Comparison of ENCODE assay signal across 13 cellular contexts in the genomic region with DNA sequence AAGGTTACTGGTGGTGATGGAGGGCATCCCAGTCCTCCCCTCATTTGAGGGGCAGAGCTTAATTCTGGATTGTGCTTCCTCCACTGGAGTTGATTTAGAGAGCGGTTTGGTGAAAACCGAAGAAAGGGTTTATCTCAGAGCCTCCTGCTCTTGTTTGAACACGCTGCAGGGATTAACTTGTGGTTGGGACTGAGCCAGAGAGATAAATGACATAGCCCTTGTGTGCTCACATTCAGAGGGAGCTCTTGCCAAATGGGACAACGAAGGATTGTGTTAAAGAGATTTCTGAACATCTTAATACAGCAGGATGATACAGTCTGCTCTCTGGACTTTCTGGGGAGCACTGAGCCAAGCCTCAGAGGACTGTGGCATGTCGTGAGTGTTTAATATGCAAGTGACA.
DNase-seq lines count a peak whose midpoint lies in the region; ATAC-seq and TF ChIP-seq lines count a peak whose summit lies in the region.
"Had no signal": no experiment of that assay in that cellular context is flagged by ENCODE, and none has a peak within 500 bp of the region (broad histone marks: within the 10 kb centered on the region; RNA-seq: fewer than 3 reads in every experiment).

No MANE protein-coding gene starts in this region.

- H3K27me3 ChIP-seq in Caco-2 (replicated peaks; ENCODE audit: control insufficient read depth, insufficient read depth, low read length): no peaks in the 10 kb centered on the region
- H3K27me3 ChIP-seq in WERI-Rb-1 (ENCODE audit: insufficient read depth, low read depth, severe bottlenecking): peaks cover 41% of the 10 kb centered on the region
- no peaks in the 10 kb centered on the region for H3K27me3 ChIP-seq in hepatocyte
- H3K27me3 ChIP-seq: BLaER1 treated with 17β-estradiol and CSF1 and Interleukin-3, amounts not matched to agents 10 nM and 100 nM; suprapubic skin had no signal

- H3K4me1 ChIP-seq in Caco-2: peaks cover 6% of the 10 kb centered on the region
- H3K4me1 ChIP-seq in hepatocyte (ENCODE audit: insufficient read depth): peaks cover 39% of the 10 kb centered on the region

- H3K4me3 ChIP-seq in Caco-2 (ENCODE audit: low read depth, low read length) (no peak overlapping the region), WERI-Rb-1 (ENCODE audit: low read depth, low read length) (no peak overlapping the region), hepatocyte (no peak overlapping the region)
- H3K4me3 ChIP-seq: BLaER1 treated with 17β-estradiol and CSF1 and Interleukin-3, amounts not matched to agents 10 nM and 100 nM; GM23248; suprapubic skin had no signal

- H3K79me2 ChIP-seq in hepatocyte: no peaks in the 10 kb centered on the region

- H3K4me1 Mint-ChIP-seq in Caco-2 (ENCODE audit: low read depth, unreplicated experiment): peaks cover 14% of the 10 kb centered on the region
- peaks cover 8% of the 10 kb centered on the region for H3K4me1 Mint-ChIP-seq in activated T-cell treated with anti-CD3 and anti-CD28 coated beads, Interleukin-2, amount 50 U/mL, for 72 hours (ENCODE audit: low read depth)
- H3K4me1 Mint-ChIP-seq: memory B cell had no signal

- H3K27ac ChIP-seq in WERI-Rb-1: no peak overlapping the region
- H3K27ac ChIP-seq in hepatocyte: peak overlapping the region; percentile 52
- H3K27ac ChIP-seq: BLaER1 treated with 17β-estradiol and CSF1 and Interleukin-3, amounts not matched to agents 10 nM and 100 nM; GM23248; suprapubic skin had no signal

- POLR2A ChIA-PET in Caco-2 (lab: Charles Lee) (no interaction called here), HEK293T (lab: Yijun Ruan, JAX) (no interaction called here)

- H3K27ac Mint-ChIP-seq in Caco-2 (ENCODE audit: unreplicated experiment): peak overlapping the region; percentile 71
- H3K27ac Mint-ChIP-seq in activated T-cell treated with anti-CD3 and anti-CD28 coated beads, Interleukin-2, amount 50 U/mL, for 72 hours: no peak overlapping the region
- H3K27ac Mint-ChIP-seq: memory B cell had no signal

- H3K9me3 Mint-ChIP-seq in Caco-2 (ENCODE audit: unreplicated experiment): no peaks in the 10 kb centered on the region
- H3K9me3 Mint-ChIP-seq in activated T-cell treated with anti-CD3 and anti-CD28 coated beads, Interleukin-2, amount 50 U/mL, for 72 hours: peaks cover 0 to 1% of the 10 kb centered on the region in 2 donors

- H4K20me1 ChIP-seq in hepatocyte (ENCODE audit: insufficient read depth, poor library complexity, severe bottlenecking): no peaks in the 10 kb centered on the region

- intact Hi-C loops in Caco-2 (cut with micrococcal nuclease; ENCODE audit: unreplicated experiment): no loop called here

- ATAC-seq in HG02970 (IDR thresholded peaks at IDR 0.05; ENCODE audit: low FRiP score, unreplicated experiment): no peak
- ATAC-seq in activated T-cell treated with anti-CD3 and anti-CD28 coated beads, Interleukin-2, amount 50 U/mL, for 72 hours (replicated peaks in 1 of 2): no peak

- H3K36me3 Mint-ChIP-seq in Caco-2 (ENCODE audit: insufficient read depth, unreplicated experiment): no peaks in the 10 kb centered on the region
- H3K36me3 Mint-ChIP-seq in activated T-cell treated with anti-CD3 and anti-CD28 coated beads, Interleukin-2, amount 50 U/mL, for 72 hours (ENCODE audit: insufficient read depth in 2 of 2): no peaks in the 10 kb centered on the region

- BruUV-seq in Caco-2 (replicated peaks; lab: Mats Ljungman, UMichigan): no TSS peak

- CTCF ChIA-PET in Caco-2 (lab: Charles Lee): no interaction called here
- CTCF ChIA-PET in HEK293T (lab: Yijun Ruan, JAX): no interaction called here

- no peaks in the 10 kb centered on the region for H3K27me3 Mint-ChIP-seq in Caco-2 (ENCODE audit: insufficient read depth, unreplicated experiment)
- H3K27me3 Mint-ChIP-seq in activated T-cell treated with anti-CD3 and anti-CD28 coated beads, Interleukin-2, amount 50 U/mL, for 72 hours (ENCODE audit: low read depth): no peaks in the 10 kb centered on the region
- H3K27me3 Mint-ChIP-seq: memory B cell had no signal

- DNase-seq in Caco-2 (peak; percentile 38 to 47), NCI-H2081 (lab: John Stamatoyannopoulos, UW) (peak; percentile 68 to 84), WERI-Rb-1 (peak; percentile 91), hepatocyte (ENCODE audit: low spot score) (peak; percentile 48), NCI-H2227 (lab: John Stamatoyannopoulos, UW; ENCODE audit: unreplicated experiment) (no peak), HEK293T (ENCODE audit: extremely low spot score) (no peak)
- DNase-seq in activated T-cell treated with anti-CD3 and anti-CD28 coated beads, Interleukin-2, amount 50 U/mL, for 72 hours: no peak
- DNase-seq: activated CD4-positive, CD25-positive, alpha-beta regulatory T cell; GM23248 had no signal

- H3K9me2 ChIP-seq in hepatocyte (replicated peaks; ENCODE audit: insufficient read depth): no peaks in the 10 kb centered on the region

- H3K9me3 ChIP-seq in Caco-2 (no peaks in the 10 kb centered on the region), WERI-Rb-1 (ENCODE audit: severe bottlenecking) (peaks cover 11% of the 10 kb centered on the region), hepatocyte (ENCODE audit: low read depth) (no peaks in the 10 kb centered on the region)
- H3K9me3 ChIP-seq: suprapubic skin had no signal

- TF ChIP-seq CTCF in Caco-2 (IDR thresholded peaks at IDR 0.05; ENCODE audit: insufficient read depth in 1 of 2, low read depth in 1 of 2, low read length in 1 of 2, severe bottlenecking in 1 of 2, unreplicated experiment in 1 of 2) (no peak), WERI-Rb-1 (IDR thresholded peaks at IDR 0.05; ENCODE audit: low read depth, low read length) (no peak), hepatocyte (IDR thresholded peaks at IDR 0.05; ENCODE audit: poor library complexity) (no peak)

- no peak overlapping the region for H2AFZ ChIP-seq in hepatocyte
- H2AFZ ChIP-seq: GM23248 had no signal

- peak overlapping the region; percentile 22 for H3K4me3 Mint-ChIP-seq in Caco-2 (ENCODE audit: unreplicated experiment)
- no peak overlapping the region for H3K4me3 Mint-ChIP-seq in activated T-cell treated with anti-CD3 and anti-CD28 coated beads, Interleukin-2, amount 50 U/mL, for 72 hours
- H3K4me3 Mint-ChIP-seq: memory B cell had no signal

- no peaks in the 10 kb centered on the region; the same call in 1 of the 2 replicates for H3K36me3 ChIP-seq in Caco-2 (ENCODE audit: control insufficient read depth, insufficient read depth, low read length)
- H3K36me3 ChIP-seq in WERI-Rb-1: no peaks in the 10 kb centered on the region
- H3K36me3 ChIP-seq in hepatocyte (replicated peaks; ENCODE audit: insufficient read depth, low read depth): no peaks in the 10 kb centered on the region
- H3K36me3 ChIP-seq: suprapubic skin had no signal

- H3K4me2 ChIP-seq in hepatocyte: peak overlapping the region; percentile 53
- H3K4me2 ChIP-seq: BLaER1 treated with 17β-estradiol and CSF1 and Interleukin-3, amounts not matched to agents 10 nM and 100 nM had no signal

- WGBS in hepatocyte (ENCODE audit: low lambda C conversion rate, missing lambda C conversion rate): 8% methylated on average over 5 of the region's 5 CpGs

TF ChIP-seq in HEK293T, 16 proteins besides CTCF, POLR2A, EP300 and RAD21:
- TF ChIP-seq L3MBTL2 (conservative IDR thresholded peaks at IDR 0.05): no peak
- TF ChIP-seq, protein P1, sequence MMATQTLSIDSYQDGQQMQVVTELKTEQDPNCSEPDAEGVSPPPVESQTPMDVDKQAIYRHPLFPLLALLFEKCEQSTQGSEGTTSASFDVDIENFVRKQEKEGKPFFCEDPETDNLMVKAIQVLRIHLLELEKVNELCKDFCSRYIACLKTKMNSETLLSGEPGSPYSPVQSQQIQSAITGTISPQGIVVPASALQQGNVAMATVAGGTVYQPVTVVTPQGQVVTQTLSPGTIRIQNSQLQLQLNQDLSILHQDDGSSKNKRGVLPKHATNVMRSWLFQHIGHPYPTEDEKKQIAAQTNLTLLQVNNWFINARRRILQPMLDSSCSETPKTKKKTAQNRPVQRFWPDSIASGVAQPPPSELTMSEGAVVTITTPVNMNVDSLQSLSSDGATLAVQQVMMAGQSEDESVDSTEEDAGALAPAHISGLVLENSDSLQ (IDR thresholded peaks at IDR 0.05): no peak
- TF ChIP-seq ZNF384 (IDR thresholded peaks at IDR 0.05): no peak
- TF ChIP-seq BHLHE40 (IDR thresholded peaks at IDR 0.05; ENCODE audit: borderline replicate concordance): no peak
- TF ChIP-seq ELF4 (IDR thresholded peaks at IDR 0.05): no peak
- TF ChIP-seq TARDBP (IDR thresholded peaks at IDR 0.05): no peak
- no peak for TF ChIP-seq HDGF (IDR thresholded peaks at IDR 0.05; ENCODE audit: borderline replicate concordance)
- TF ChIP-seq CTBP1 (IDR thresholded peaks at IDR 0.05; ENCODE audit: borderline replicate concordance): no peak
- no peak for TF ChIP-seq NFRKB (IDR thresholded peaks at IDR 0.05)
- no peak for TF ChIP-seq SUZ12 (IDR thresholded peaks at IDR 0.05)
- no peak for TF ChIP-seq ARNT (IDR thresholded peaks at IDR 0.05)
- TF ChIP-seq FOXK2 (IDR thresholded peaks at IDR 0.05): no peak
- no peak for TF ChIP-seq SP1 (IDR thresholded peaks at IDR 0.05)
- no peak for TF ChIP-seq FOXA1 (IDR thresholded peaks at IDR 0.05)
- no peak for TF ChIP-seq LEF1 (IDR thresholded peaks at IDR 0.05; ENCODE audit: borderline replicate concordance)
- TF ChIP-seq FOXM1 (IDR thresholded peaks at IDR 0.05; ENCODE audit: borderline replicate concordance): no peak
TF ChIP-seq in HEK293T: peak in this region for 0.

Comparison
In these comparisons a context has a peak if more than half of its experiments do, and no peak if none do; other contexts are left out.
1. DNase-seq: peak in Caco-2 (2 of 2), NCI-H2081 (2 of 2), WERI-Rb-1 (single experiment) and hepatocyte (single experiment); none in NCI-H2227 (single experiment), activated T-cell treated with anti-CD3 and anti-CD28 coated beads, Interleukin-2, amount 50 U/mL, for 72 hours (0 of 2) and HEK293T (single experiment).